ENCODE assay signal across 8 cellular contexts in genomic region chr6:53294095-53294494, GRCh38. TPM values are rescaled to one million over a fixed set of nuclear protein-coding genes. Genes with fewer than 3 reads are reported as not detected.
DNase-seq lines count a peak whose midpoint lies in the region; ATAC-seq, FAIRE-seq and TF ChIP-seq lines count a peak whose summit lies in the region.

No MANE protein-coding gene starts in this region.

- H3K4me3 ChIP-seq in endothelial cell of umbilical vein (replicated peaks in 1 of 3; ENCODE audit: insufficient read depth in 1 of 3, low read depth in 1 of 3, low read length in 3 of 3): no peak overlapping the region

- DNase-seq in activated CD8-positive, alpha-beta memory T cell treated with anti-CD3 and anti-CD28 coated beads, Interleukin-2, amount 10 ng/mL, durations not matched to agents 7 days and 5 days: peak; percentile 47
- DNase-seq in activated CD8-positive, alpha-beta memory T cell treated with anti-CD3 and anti-CD28 coated beads for 24 hours: no peak
- DNase-seq in NCI-H345 (lab: John Stamatoyannopoulos, UW): peak; percentile 22
- peak; percentile 44 for DNase-seq in endothelial cell of umbilical vein (ENCODE audit: low read depth, low spot score)
- DNase-seq in stimulated activated CD8-positive, alpha-beta memory T cell treated with anti-CD3 and anti-CD28 coated beads, Interleukin-4, amount 100 ng/mL, for 48 hours: peak; percentile 53
- DNase-seq in stimulated activated CD4-positive, alpha-beta T cell treated with anti-CD3 and anti-CD28 coated beads, Interleukin-12 subunit alpha, Interleukin-12 subunit beta, amount 100 ng/mL, for 4 hours: no peak
- no peak for DNase-seq in DMS114 treated with DMSO at 0.1 percent for 48 hours (lab: John Stamatoyannopoulos, UW; ENCODE audit: unreplicated experiment)
- DNase-seq in DMS153 treated with DMSO at 0.1 percent for 48 hours (lab: John Stamatoyannopoulos, UW; ENCODE audit: unreplicated experiment): no peak

- no peaks in the 10 kb centered on the region for H3K9me3 Mint-ChIP-seq in activated CD8-positive, alpha-beta memory T cell treated with anti-CD3 and anti-CD28 coated beads, Interleukin-2, amount 10 ng/mL, durations not matched to agents 7 days and 5 days (ENCODE audit: low read depth)

- peaks cover 14% of the 10 kb centered on the region for H3K4me1 ChIP-seq in endothelial cell of umbilical vein (ENCODE audit: control insufficient read depth, extremely low read depth, insufficient read depth, low read length)

- no peaks in the 10 kb centered on the region for H4K20me1 ChIP-seq in endothelial cell of umbilical vein (replicated peaks; ENCODE audit: control insufficient read depth, extremely low read depth, insufficient read depth, low read length)

- H3K9me1 ChIP-seq in endothelial cell of umbilical vein (replicated peaks; ENCODE audit: control insufficient read depth, extremely low read depth, insufficient read depth, low read length): no peaks in the 10 kb centered on the region

- H3K4me3 Mint-ChIP-seq in activated CD8-positive, alpha-beta memory T cell treated with anti-CD3 and anti-CD28 coated beads, Interleukin-2, amount 10 ng/mL, durations not matched to agents 7 days and 5 days: no peak overlapping the region

- dilution Hi-C loops in endothelial cell of umbilical vein (cut with MboI; ENCODE audit: extremely low pct_ligation_motif_present, low sequenced_read_pairs): no loop called here

- no peak overlapping the region for H2AFZ ChIP-seq in endothelial cell of umbilical vein (ENCODE audit: low read depth, low read length)

- POLR2A ChIA-PET in endothelial cell of umbilical vein (lab: Charles Lee): no interaction called here

- peak; percentile 74 for FAIRE-seq in endothelial cell of umbilical vein (lab: Jason Lieb, UNC)

- H3K27ac ChIP-seq in endothelial cell of umbilical vein (ENCODE audit: insufficient read depth, low read depth, low read length): no peak overlapping the region

- H3K9ac ChIP-seq in endothelial cell of umbilical vein (replicated peaks; ENCODE audit: extremely low read depth, insufficient read depth, low read length): no peak overlapping the region

- intact Hi-C loops in endothelial cell of umbilical vein (cut with micrococcal nuclease): loop anchor here (5.0 kb wide), 1 partner anchor 118 kb away; no protein-coding TSS in a partner anchor

- CTCF ChIA-PET in activated CD8-positive, alpha-beta memory T cell treated with anti-CD3 and anti-CD28 coated beads, Interleukin-2, amount 10 ng/mL, durations not matched to agents 7 days and 5 days (lab: Charles Lee): interaction anchor here (0.8 to 1.4 kb wide), 4 partner anchors 9 to 126 kb away, joined by 3 to 5 read pairs (median 3); no protein-coding TSS in a partner anchor
- CTCF ChIA-PET in endothelial cell of umbilical vein (lab: Charles Lee): interaction anchor here (0.5 to 3.1 kb wide), 24 partner anchors 9 to 870 kb away, joined by 3 to 26 read pairs (median 3); partner anchors contain the start of gene ELOVL5

- H3K4me1 Mint-ChIP-seq in activated CD8-positive, alpha-beta memory T cell treated with anti-CD3 and anti-CD28 coated beads, Interleukin-2, amount 10 ng/mL, durations not matched to agents 7 days and 5 days: peaks cover 47% of the 10 kb centered on the region

- H3K79me2 ChIP-seq in endothelial cell of umbilical vein (ENCODE audit: control insufficient read depth, insufficient read depth, low read length): peaks cover 58% of the 10 kb centered on the region

- no peaks in the 10 kb centered on the region for H3K27me3 Mint-ChIP-seq in activated CD8-positive, alpha-beta memory T cell treated with anti-CD3 and anti-CD28 coated beads, Interleukin-2, amount 10 ng/mL, durations not matched to agents 7 days and 5 days

- no peak overlapping the region for H3K27ac Mint-ChIP-seq in activated CD8-positive, alpha-beta memory T cell treated with anti-CD3 and anti-CD28 coated beads, Interleukin-2, amount 10 ng/mL, durations not matched to agents 7 days and 5 days

- no peak for TF ChIP-seq POLR2A in endothelial cell of umbilical vein (IDR thresholded peaks at IDR 0.05; ENCODE audit: low read depth, low read length)

- peak; percentile 67 to 77 for TF ChIP-seq CTCF in endothelial cell of umbilical vein (IDR thresholded peaks at IDR 0.05; ENCODE audit: extremely low read depth in 1 of 2, insufficient read depth in 1 of 2, low read depth in 1 of 2, low read length in 2 of 2)

- peaks cover 30% of the 10 kb centered on the region for H3K36me3 Mint-ChIP-seq in activated CD8-positive, alpha-beta memory T cell treated with anti-CD3 and anti-CD28 coated beads, Interleukin-2, amount 10 ng/mL, durations not matched to agents 7 days and 5 days

- peak; percentile 41 for ATAC-seq in activated CD8-positive, alpha-beta memory T cell treated with anti-CD3 and anti-CD28 coated beads, Interleukin-2, amount 10 ng/mL, durations not matched to agents 7 days and 5 days

- BruUV-seq in endothelial cell of umbilical vein (replicated peaks; lab: Mats Ljungman, UMichigan): no TSS peak

- no peak overlapping the region for H3K4me2 ChIP-seq in endothelial cell of umbilical vein (ENCODE audit: insufficient read depth, low read length)

- no peaks in the 10 kb centered on the region for H3K27me3 ChIP-seq in endothelial cell of umbilical vein (ENCODE audit: control insufficient read depth in 2 of 2, insufficient read depth in 2 of 2, low read length in 2 of 2)

- no peaks in the 10 kb centered on the region for H3K9me3 ChIP-seq in endothelial cell of umbilical vein (replicated peaks; ENCODE audit: control insufficient read depth, insufficient read depth, low read length)

- peaks cover 2 to 3% of the 10 kb centered on the region in 2 experiments for H3K36me3 ChIP-seq in endothelial cell of umbilical vein (ENCODE audit: control insufficient read depth in 2 of 2, extremely low read depth in 1 of 2, insufficient read depth in 2 of 2, low read length in 2 of 2)

TF ChIP-seq in endothelial cell of umbilical vein, 7 proteins besides CTCF, POLR2A, EP300 and RAD21:
- TF ChIP-seq JUN (IDR thresholded peaks at IDR 0.05; ENCODE audit: borderline replicate concordance, insufficient read depth, insufficient read length, low read depth) (no peak), POLR2AphosphoS5 (IDR thresholded peaks at IDR 0.05; ENCODE audit: insufficient read depth, low read depth, low read length) (no peak), EZH2 (IDR thresholded peaks at IDR 0.05; ENCODE audit: borderline replicate concordance, low read depth, low read length, severe bottlenecking) (no peak), FOS (IDR thresholded peaks at IDR 0.05; ENCODE audit: borderline replicate concordance, insufficient read depth, low read length) (no peak), MYC (IDR thresholded peaks at IDR 0.05; ENCODE audit: low read depth, low read length) (no peak)
- TF ChIP-seq, protein P1, sequence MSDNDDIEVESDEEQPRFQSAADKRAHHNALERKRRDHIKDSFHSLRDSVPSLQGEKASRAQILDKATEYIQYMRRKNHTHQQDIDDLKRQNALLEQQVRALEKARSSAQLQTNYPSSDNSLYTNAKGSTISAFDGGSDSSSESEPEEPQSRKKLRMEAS (IDR thresholded peaks at IDR 0.05; ENCODE audit: insufficient read depth, insufficient read length): no peak

RNA-seq across cellular contexts. Expression of gene ELOVL5, which starts 54.7 kb away (rescaled TPM):
- total RNA-seq in activated CD8-positive, alpha-beta memory T cell treated with anti-CD3 and anti-CD28 coated beads, Interleukin-2, amount 10 ng/mL, durations not matched to agents 7 days and 5 days: 100 to 1,000 TPM; 113 to 117 TPM
- total RNA-seq in endothelial cell of umbilical vein: 140 and 149 TPM in 2 replicates
- 83.6 and 85.9 TPM in 2 replicates for polyA plus RNA-seq in endothelial cell of umbilical vein
- 71.9 and 72.9 TPM in 2 replicates for polyA plus RNA-seq in endothelial cell of umbilical vein (2011; cell fraction: cytosol; rRNA removed)
- 147 and 171 TPM in 2 replicates for polyA plus RNA-seq in endothelial cell of umbilical vein (2011; cell fraction: nucleus; rRNA removed)
- 99.6 and 127 TPM in 2 replicates for polyA plus RNA-seq in endothelial cell of umbilical vein (2012)
- polyA minus RNA-seq in endothelial cell of umbilical vein: 219 and 237 TPM in 2 replicates
- polyA minus RNA-seq in endothelial cell of umbilical vein (2011; cell fraction: cytosol; rRNA and poly(A)+ RNA removed): 68.2 TPM
- polyA minus RNA-seq in endothelial cell of umbilical vein (2011; cell fraction: nucleus; rRNA and poly(A)+ RNA removed): 105 and 133 TPM in 2 replicates

Comparison
In these comparisons a context has a peak if more than half of its experiments do, and no peak if none do; other contexts are left out.
1. DNase-seq: peak in activated CD8-positive, alpha-beta memory T cell treated with anti-CD3 and anti-CD28 coated beads, Interleukin-2, amount 10 ng/mL, durations not matched to agents 7 days and 5 days (single experiment), NCI-H345 (single experiment), endothelial cell of umbilical vein (single experiment) and stimulated activated CD8-positive, alpha-beta memory T cell treated with anti-CD3 and anti-CD28 coated beads, Interleukin-4, amount 100 ng/mL, for 48 hours (single experiment); none in activated CD8-positive, alpha-beta memory T cell treated with anti-CD3 and anti-CD28 coated beads for 24 hours (single experiment), stimulated activated CD4-positive, alpha-beta T cell treated with anti-CD3 and anti-CD28 coated beads, Interleukin-12 subunit alpha, Interleukin-12 subunit beta, amount 100 ng/mL, for 4 hours (single experiment), DMS114 treated with DMSO at 0.1 percent for 48 hours (single experiment) and DMS153 treated with DMSO at 0.1 percent for 48 hours (single experiment).